Comparison of ENCODE assay signal across 1 cellular context in the genomic region with DNA sequence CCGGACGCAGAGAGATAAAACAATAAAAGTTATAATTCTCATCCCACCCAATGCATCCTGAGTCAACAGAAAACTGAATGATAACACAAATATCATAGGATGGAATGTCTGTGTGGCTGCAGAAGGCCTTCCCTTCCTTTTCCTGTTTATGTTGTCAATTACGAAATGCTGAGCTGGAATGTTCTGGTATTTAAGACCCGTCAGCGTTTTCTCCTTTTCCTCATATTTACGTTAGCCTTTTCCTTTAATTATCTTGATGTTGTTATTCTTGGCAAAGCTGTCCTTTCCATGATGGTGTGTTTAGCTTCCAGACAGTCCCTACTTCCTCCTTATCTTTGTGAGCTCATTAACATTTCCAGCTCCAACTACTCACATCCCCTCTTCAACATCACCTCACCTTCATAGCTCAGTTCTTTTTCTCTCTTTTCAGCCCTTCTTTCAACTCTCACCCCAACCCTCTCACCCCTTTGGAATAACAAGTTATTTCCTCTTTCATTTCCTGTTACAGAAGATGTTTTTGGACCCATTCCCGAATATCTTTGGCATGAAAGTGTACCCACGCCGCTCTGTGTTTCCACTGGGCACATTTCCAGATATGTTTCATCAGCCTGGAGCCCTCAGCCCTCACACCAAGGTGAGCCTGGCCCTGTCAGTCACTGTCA.
TF ChIP-seq lines count a peak whose summit lies in the region.

No MANE protein-coding gene starts in this region.

TF ChIP-seq in HCT116, 20 proteins besides CTCF, POLR2A, EP300 and RAD21 (continued from another document):
- TF ChIP-seq, protein P1, sequence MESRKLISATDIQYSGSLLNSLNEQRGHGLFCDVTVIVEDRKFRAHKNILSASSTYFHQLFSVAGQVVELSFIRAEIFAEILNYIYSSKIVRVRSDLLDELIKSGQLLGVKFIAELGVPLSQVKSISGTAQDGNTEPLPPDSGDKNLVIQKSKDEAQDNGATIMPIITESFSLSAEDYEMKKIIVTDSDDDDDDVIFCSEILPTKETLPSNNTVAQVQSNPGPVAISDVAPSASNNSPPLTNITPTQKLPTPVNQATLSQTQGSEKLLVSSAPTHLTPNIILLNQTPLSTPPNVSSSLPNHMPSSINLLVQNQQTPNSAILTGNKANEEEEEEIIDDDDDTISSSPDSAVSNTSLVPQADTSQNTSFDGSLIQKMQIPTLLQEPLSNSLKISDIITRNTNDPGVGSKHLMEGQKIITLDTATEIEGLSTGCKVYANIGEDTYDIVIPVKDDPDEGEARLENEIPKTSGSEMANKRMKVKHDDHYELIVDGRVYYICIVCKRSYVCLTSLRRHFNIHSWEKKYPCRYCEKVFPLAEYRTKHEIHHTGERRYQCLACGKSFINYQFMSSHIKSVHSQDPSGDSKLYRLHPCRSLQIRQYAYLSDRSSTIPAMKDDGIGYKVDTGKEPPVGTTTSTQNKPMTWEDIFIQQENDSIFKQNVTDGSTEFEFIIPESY (IDR thresholded peaks at IDR 0.05; ENCODE audit: extremely low read depth, insufficient replicate concordance, low read length) = no peak
- TF ChIP-seq CEBPB (IDR thresholded peaks at IDR 0.05; ENCODE audit: low read depth) = peak; percentile 89
- TF ChIP-seq ZNF274 (IDR thresholded peaks at IDR 0.05; ENCODE audit: low read depth, low read length) = no peak
- TF ChIP-seq FOSL1 (IDR thresholded peaks at IDR 0.05; ENCODE audit: low read depth) = peak; percentile 51
- peak; percentile 70 for TF ChIP-seq POLR2AphosphoS5 (IDR thresholded peaks at IDR 0.05; ENCODE audit: low read depth, low read length)
- TF ChIP-seq, protein P2, sequence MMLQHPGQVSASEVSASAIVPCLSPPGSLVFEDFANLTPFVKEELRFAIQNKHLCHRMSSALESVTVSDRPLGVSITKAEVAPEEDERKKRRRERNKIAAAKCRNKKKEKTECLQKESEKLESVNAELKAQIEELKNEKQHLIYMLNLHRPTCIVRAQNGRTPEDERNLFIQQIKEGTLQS (IDR thresholded peaks at IDR 0.05) = peak; percentile 92
- peak; percentile 89 for TF ChIP-seq SP1 (IDR thresholded peaks at IDR 0.05; ENCODE audit: low read depth)
- TF ChIP-seq, protein P3, sequence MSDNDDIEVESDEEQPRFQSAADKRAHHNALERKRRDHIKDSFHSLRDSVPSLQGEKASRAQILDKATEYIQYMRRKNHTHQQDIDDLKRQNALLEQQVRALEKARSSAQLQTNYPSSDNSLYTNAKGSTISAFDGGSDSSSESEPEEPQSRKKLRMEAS (IDR thresholded peaks at IDR 0.05) = peak; percentile 78
- TF ChIP-seq SIN3A (IDR thresholded peaks at IDR 0.05; ENCODE audit: low read depth) = peak; percentile 73
- no peak for TF ChIP-seq SRF (IDR thresholded peaks at IDR 0.05; ENCODE audit: low read depth)
- no peak for TF ChIP-seq EZH2phosphoT487 (IDR thresholded peaks at IDR 0.05; ENCODE audit: borderline replicate concordance)
- TF ChIP-seq YY1 (IDR thresholded peaks at IDR 0.05; ENCODE audit: extremely low read depth, insufficient replicate concordance, low read depth, low read length) = no peak
